Comparison of ENCODE assay signal across 19 cellular contexts in the genomic region with DNA sequence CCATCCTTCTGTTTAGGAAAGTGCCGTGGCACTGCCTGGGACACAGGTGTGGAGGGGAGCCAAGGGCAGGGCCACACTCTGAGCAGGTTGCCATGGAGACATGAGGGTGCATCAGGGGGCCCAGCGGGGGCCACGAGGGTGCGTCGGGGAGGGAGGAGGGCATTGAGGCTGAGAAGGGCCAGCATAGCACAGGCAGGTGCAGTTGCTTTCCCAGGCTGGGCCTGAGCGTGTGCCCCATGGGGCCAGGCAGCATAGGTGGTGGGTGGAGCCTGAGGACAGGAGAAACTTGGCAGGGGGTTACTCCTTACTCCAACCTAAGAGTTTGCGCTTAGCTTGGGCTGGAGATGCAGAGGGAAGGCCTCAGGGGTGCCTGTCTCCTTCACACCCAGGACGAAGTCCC. TPM values are rescaled to one million over a fixed set of nuclear protein-coding genes. Genes with fewer than 3 reads are reported as not detected.
A peak's percentile ranks its signal among the peaks of the same experiment; 100 is the strongest.
DNase-seq lines count a peak whose midpoint lies in the region; ATAC-seq, FAIRE-seq and TF ChIP-seq lines count a peak whose summit lies in the region.
"Had no signal": no experiment of that assay in that cellular context is flagged by ENCODE, and none has a peak within 500 bp of the region (broad histone marks: within the 10 kb centered on the region; RNA-seq: fewer than 3 reads in every experiment).

No MANE protein-coding gene starts in this region.

- no peak for DNase-seq in activated CD8-positive, alpha-beta T cell treated with anti-CD3 and anti-CD28 coated beads, Interleukin-2, amount 10 ng/mL, durations not matched to agents 7 days and 5 days
- DNase-seq in activated CD8-positive, alpha-beta T cell treated with anti-CD3 and anti-CD28 coated beads for 36 hours, result no peak
- DNase-seq in NCI-H345 (lab: John Stamatoyannopoulos, UW) (peak; percentile 85), endothelial cell (ENCODE audit: low spot score) (peak; percentile 3), spleen (peak; percentile 54), HTR-8/SVneo (ENCODE audit: insufficient read length, low spot score) (no peak)
- DNase-seq in stimulated activated naive B cell treated with anti-CD40 and anti-IgM and Interleukin-4, amounts not matched to agents 10 μg/mL and 1 μg/mL and 100 μg/mL, for 72 hours, result no peak
- DNase-seq: activated CD4-positive, alpha-beta T cell treated with anti-CD3 and anti-CD28 coated beads for 4 hours; activated naive CD8-positive, alpha-beta T cell treated with anti-CD3 and anti-CD28 coated beads, Interleukin-2, amount 10 ng/mL, durations not matched to agents 7 days and 5 days; activated T-cell treated with anti-CD3 and anti-CD28 coated beads, Interleukin-2, amount 50 U/mL, for 4 hours; EL; GM23248; Kasumi-1; NCI-H2081 treated with DMSO at 0.1 percent for 48 hours; retina; SJCRH30 had no signal

- CTCF ChIA-PET in activated CD8-positive, alpha-beta T cell treated with anti-CD3 and anti-CD28 coated beads, Interleukin-2, amount 10 ng/mL, durations not matched to agents 7 days and 5 days (lab: Charles Lee), result no interaction called here
- CTCF ChIA-PET in activated CD8-positive, alpha-beta T cell treated with anti-CD3 and anti-CD28 coated beads for 36 hours (lab: Charles Lee), result no interaction called here

- no peaks in the 10 kb centered on the region for H3K9me3 Mint-ChIP-seq in activated CD8-positive, alpha-beta T cell treated with anti-CD3 and anti-CD28 coated beads, Interleukin-2, amount 10 ng/mL, durations not matched to agents 7 days and 5 days (ENCODE audit: insufficient read depth)
- no peaks in the 10 kb centered on the region for H3K9me3 Mint-ChIP-seq in activated CD8-positive, alpha-beta T cell treated with anti-CD3 and anti-CD28 coated beads for 36 hours
- no peaks in the 10 kb centered on the region for H3K9me3 Mint-ChIP-seq in endothelial cell (ENCODE audit: unreplicated experiment)
- no peaks in the 10 kb centered on the region for H3K9me3 Mint-ChIP-seq in stimulated activated naive B cell treated with anti-CD40 and anti-IgM and Interleukin-4, amounts not matched to agents 10 μg/mL and 1 μg/mL and 100 μg/mL, for 72 hours
- H3K9me3 Mint-ChIP-seq: activated naive CD8-positive, alpha-beta T cell treated with anti-CD3 and anti-CD28 coated beads, Interleukin-2, amount 10 ng/mL, durations not matched to agents 7 days and 5 days; activated T-cell treated with anti-CD3 and anti-CD28 coated beads, Interleukin-2, amount 50 U/mL, for 4 hours; nephron had no signal

- H3K36me3 ChIP-seq in spleen, result peaks cover 4 to 40% (median 29%) of the 10 kb centered on the region in 6 donors

- H3K27ac Mint-ChIP-seq in activated CD8-positive, alpha-beta T cell treated with anti-CD3 and anti-CD28 coated beads, Interleukin-2, amount 10 ng/mL, durations not matched to agents 7 days and 5 days, result no peak overlapping the region
- H3K27ac Mint-ChIP-seq in activated CD8-positive, alpha-beta T cell treated with anti-CD3 and anti-CD28 coated beads for 36 hours, result no peak overlapping the region
- H3K27ac Mint-ChIP-seq in endothelial cell (ENCODE audit: unreplicated experiment), result no peak overlapping the region
- no peak overlapping the region for H3K27ac Mint-ChIP-seq in stimulated activated naive B cell treated with anti-CD40 and anti-IgM and Interleukin-4, amounts not matched to agents 10 μg/mL and 1 μg/mL and 100 μg/mL, for 72 hours
- H3K27ac Mint-ChIP-seq: activated naive CD8-positive, alpha-beta T cell treated with anti-CD3 and anti-CD28 coated beads, Interleukin-2, amount 10 ng/mL, durations not matched to agents 7 days and 5 days had no signal

- peaks cover 0 to 6% (median 0%) of the 10 kb centered on the region in 6 donors for H3K4me1 ChIP-seq in spleen
- H3K4me1 ChIP-seq: A549 had no signal

- no peak overlapping the region for H3K27ac ChIP-seq in spleen
- H3K27ac ChIP-seq: A549, GM23248, SJCRH30 had no signal

- no peak overlapping the region for H3K4me3 ChIP-seq in spleen
- H3K4me3 ChIP-seq: A549, GM23248, SJCRH30 had no signal

- intact Hi-C loops in activated CD8-positive, alpha-beta T cell treated with anti-CD3 and anti-CD28 coated beads for 36 hours (cut with micrococcal nuclease), result no loop called here
- intact Hi-C loops in spleen (cut with DNase I; ENCODE audit: low total_unique reads), result no loop called here

- H3K27me3 ChIP-seq in spleen (replicated peaks in 1 of 7), result peaks cover 0 to 5% (median 0%) of the 10 kb centered on the region in 7 donors
- H3K27me3 ChIP-seq: SJCRH30 had no signal

- TF ChIP-seq CTCF in activated CD8-positive, alpha-beta T cell treated with anti-CD3 and anti-CD28 coated beads for 36 hours (IDR thresholded peaks at IDR 0.05), result no peak
- TF ChIP-seq CTCF in endothelial cell (IDR thresholded peaks at IDR 0.05; ENCODE audit: unreplicated experiment), result no peak
- no peak for TF ChIP-seq CTCF in spleen (IDR thresholded peaks at IDR 0.05 in 8 of 11, conservative IDR thresholded peaks at IDR 0.05 in 3 of 11)

- peaks cover 16% of the 10 kb centered on the region for H3K36me3 Mint-ChIP-seq in activated CD8-positive, alpha-beta T cell treated with anti-CD3 and anti-CD28 coated beads, Interleukin-2, amount 10 ng/mL, durations not matched to agents 7 days and 5 days (ENCODE audit: low read depth)
- peaks cover 10% of the 10 kb centered on the region for H3K36me3 Mint-ChIP-seq in activated CD8-positive, alpha-beta T cell treated with anti-CD3 and anti-CD28 coated beads for 36 hours (ENCODE audit: low read depth)
- peaks cover 17% of the 10 kb centered on the region for H3K36me3 Mint-ChIP-seq in endothelial cell (ENCODE audit: low read depth, unreplicated experiment)
- H3K36me3 Mint-ChIP-seq in stimulated activated naive B cell treated with anti-CD40 and anti-IgM and Interleukin-4, amounts not matched to agents 10 μg/mL and 1 μg/mL and 100 μg/mL, for 72 hours, result peaks cover 20 to 29% of the 10 kb centered on the region in 2 donors

- POLR2A ChIA-PET in activated CD8-positive, alpha-beta T cell treated with anti-CD3 and anti-CD28 coated beads, Interleukin-2, amount 10 ng/mL, durations not matched to agents 7 days and 5 days (lab: Charles Lee), result no interaction called here
- POLR2A ChIA-PET in activated CD8-positive, alpha-beta T cell treated with anti-CD3 and anti-CD28 coated beads for 36 hours (lab: Charles Lee), result interaction anchor here (1.1 kb wide), 1 partner anchor 8 kb away, joined by 3 read pairs; no protein-coding TSS in a partner anchor

- 74 to 84% (median 80%) methylated on average over 7 to 8 of the region's 8 CpGs for WGBS in spleen, 5 donors

- H3K4me3 Mint-ChIP-seq in activated CD8-positive, alpha-beta T cell treated with anti-CD3 and anti-CD28 coated beads, Interleukin-2, amount 10 ng/mL, durations not matched to agents 7 days and 5 days, result no peak overlapping the region
- H3K4me3 Mint-ChIP-seq in activated CD8-positive, alpha-beta T cell treated with anti-CD3 and anti-CD28 coated beads for 36 hours, result no peak overlapping the region
- no peak overlapping the region for H3K4me3 Mint-ChIP-seq in endothelial cell (ENCODE audit: unreplicated experiment)
- no peak overlapping the region for H3K4me3 Mint-ChIP-seq in stimulated activated naive B cell treated with anti-CD40 and anti-IgM and Interleukin-4, amounts not matched to agents 10 μg/mL and 1 μg/mL and 100 μg/mL, for 72 hours
- H3K4me3 Mint-ChIP-seq: activated naive CD8-positive, alpha-beta T cell treated with anti-CD3 and anti-CD28 coated beads, Interleukin-2, amount 10 ng/mL, durations not matched to agents 7 days and 5 days; activated T-cell treated with anti-CD3 and anti-CD28 coated beads, Interleukin-2, amount 50 U/mL, for 4 hours; nephron had no signal

- TF ChIP-seq POLR2A in spleen (IDR thresholded peaks at IDR 0.05), result no peak

- peaks cover 14% of the 10 kb centered on the region for H3K4me1 Mint-ChIP-seq in activated CD8-positive, alpha-beta T cell treated with anti-CD3 and anti-CD28 coated beads, Interleukin-2, amount 10 ng/mL, durations not matched to agents 7 days and 5 days (ENCODE audit: low read depth)
- H3K4me1 Mint-ChIP-seq in activated CD8-positive, alpha-beta T cell treated with anti-CD3 and anti-CD28 coated beads for 36 hours (ENCODE audit: low read depth), result no peaks in the 10 kb centered on the region
- peaks cover 15% of the 10 kb centered on the region for H3K4me1 Mint-ChIP-seq in endothelial cell (ENCODE audit: unreplicated experiment)
- H3K4me1 Mint-ChIP-seq in stimulated activated naive B cell treated with anti-CD40 and anti-IgM and Interleukin-4, amounts not matched to agents 10 μg/mL and 1 μg/mL and 100 μg/mL, for 72 hours, result peaks cover 11 to 14% of the 10 kb centered on the region in 2 donors

- ATAC-seq in activated CD8-positive, alpha-beta T cell treated with anti-CD3 and anti-CD28 coated beads, Interleukin-2, amount 10 ng/mL, durations not matched to agents 7 days and 5 days, result peak; percentile 23
- ATAC-seq in activated CD8-positive, alpha-beta T cell treated with anti-CD3 and anti-CD28 coated beads for 36 hours, result no peak
- ATAC-seq in HG02571 (IDR thresholded peaks at IDR 0.05; ENCODE audit: unreplicated experiment), result no peak
- ATAC-seq in stimulated activated naive B cell treated with anti-CD40 and anti-IgM and Interleukin-4, amounts not matched to agents 10 μg/mL and 1 μg/mL and 100 μg/mL, for 72 hours (replicated peaks), result no peak
- ATAC-seq: activated T-cell treated with anti-CD3 and anti-CD28 coated beads, Interleukin-2, amount 50 U/mL, for 4 hours had no signal

- FAIRE-seq in HTR-8/SVneo (lab: Jason Lieb, UNC), result no peak
- FAIRE-seq: A549 had no signal

- no peaks in the 10 kb centered on the region for H3K27me3 Mint-ChIP-seq in activated CD8-positive, alpha-beta T cell treated with anti-CD3 and anti-CD28 coated beads, Interleukin-2, amount 10 ng/mL, durations not matched to agents 7 days and 5 days (ENCODE audit: low read depth)
- no peaks in the 10 kb centered on the region for H3K27me3 Mint-ChIP-seq in activated CD8-positive, alpha-beta T cell treated with anti-CD3 and anti-CD28 coated beads for 36 hours
- no peaks in the 10 kb centered on the region for H3K27me3 Mint-ChIP-seq in endothelial cell (ENCODE audit: unreplicated experiment)
- H3K27me3 Mint-ChIP-seq in stimulated activated naive B cell treated with anti-CD40 and anti-IgM and Interleukin-4, amounts not matched to agents 10 μg/mL and 1 μg/mL and 100 μg/mL, for 72 hours, result no peaks in the 10 kb centered on the region
- H3K27me3 Mint-ChIP-seq: activated naive CD8-positive, alpha-beta T cell treated with anti-CD3 and anti-CD28 coated beads, Interleukin-2, amount 10 ng/mL, durations not matched to agents 7 days and 5 days had no signal

- H3K9me3 ChIP-seq in spleen, result no peaks in the 10 kb centered on the region
- H3K9me3 ChIP-seq: A549, SJCRH30 had no signal

RNA-seq across cellular contexts. Expression of gene YKT6, which starts 15.2 kb away (rescaled TPM):
- total RNA-seq in activated CD8-positive, alpha-beta T cell treated with anti-CD3 and anti-CD28 coated beads, Interleukin-2, amount 10 ng/mL, durations not matched to agents 7 days and 5 days, result 10 to 100 TPM; 64.5 to 70.2 TPM
- total RNA-seq in activated CD8-positive, alpha-beta T cell treated with anti-CD3 and anti-CD28 coated beads for 36 hours, result 10 to 100 TPM; 49.3 to 50.9 TPM
- total RNA-seq in endothelial cell (ENCODE audit: unreplicated experiment) (98.4 TPM), spleen (10 to 100 TPM; 51.9 to 66.4 (median 56.6) TPM)
- polyA plus RNA-seq in spleen, result 10 to 100 TPM; 26.9 to 49.0 (median 30.1) TPM

RNA-seq across cellular contexts. Expression of gene GCK, which starts 26.8 kb away (rescaled TPM):
- total RNA-seq in activated CD8-positive, alpha-beta T cell treated with anti-CD3 and anti-CD28 coated beads, Interleukin-2, amount 10 ng/mL, durations not matched to agents 7 days and 5 days, result not detected
- 1 to 10 TPM; 2.1 to 2.6 TPM for total RNA-seq in activated CD8-positive, alpha-beta T cell treated with anti-CD3 and anti-CD28 coated beads for 36 hours
- total RNA-seq in endothelial cell (ENCODE audit: unreplicated experiment) (not detected), spleen (1 to 10 TPM in 1 of 7 donors, under 1 TPM in 3, not detected in 3; 0.29 to 1.6 (median 0.49) TPM)
- 1 to 10 TPM in 2 of 3 donors, under 1 TPM in 1; 0.55 to 1.7 (median 1.2) TPM for polyA plus RNA-seq in spleen
- total RNA-seq: SJCRH30 had no signal

Comparison
In these comparisons a context has a peak if more than half of its experiments do, and no peak if none do; other contexts are left out.
1. DNase-seq: peak in NCI-H345 (single experiment), endothelial cell (single experiment) and spleen (single experiment); none in activated CD8-positive, alpha-beta T cell treated with anti-CD3 and anti-CD28 coated beads, Interleukin-2, amount 10 ng/mL, durations not matched to agents 7 days and 5 days (single experiment), activated CD8-positive, alpha-beta T cell treated with anti-CD3 and anti-CD28 coated beads for 36 hours (single experiment), HTR-8/SVneo (single experiment) and stimulated activated naive B cell treated with anti-CD40 and anti-IgM and Interleukin-4, amounts not matched to agents 10 μg/mL and 1 μg/mL and 100 μg/mL, for 72 hours (single experiment).